In genomic region chr12:89832336-89832735, GRCh38 we compare ENCODE assay signal across 30 cellular contexts.
"Had no signal": no experiment of that assay in that cellular context is flagged by ENCODE, and none has a peak within 500 bp of the region (broad histone marks: within the 10 kb centered on the region; RNA-seq: fewer than 3 reads in every experiment).

No MANE protein-coding gene starts in this region.

- FAIRE-seq: keratinocyte, pancreas, small intestine, urothelium cell line had no signal

- ATAC-seq: heart right ventricle; left cardiac atrium; left lobe of liver; naive thymus-derived CD4-positive, alpha-beta T cell; natural killer cell treated with Interleukin-12 subunit alpha and Interleukin-12 subunit beta and Interleukin-15 and Interleukin-18, amount 100 ng/mL, for 72 hours; pancreas; right cardiac atrium; sciatic nerve; stimulated activated memory B cell treated with anti-CD40 and anti-IgM and Interleukin-4, amounts not matched to agents 10 μg/mL and 1 μg/mL and 100 μg/mL, for 72 hours; stimulated activated naive CD8-positive, alpha-beta T cell treated with anti-CD3 and anti-CD28 coated beads, Interleukin-15, Interleukin-2, amounts not matched to agents 100 U/mL and 50 U/mL, for 24 hours; upper lobe of right lung had no signal

- H3K27ac Mint-ChIP-seq: naive thymus-derived CD4-positive, alpha-beta T cell; natural killer cell treated with Interleukin-12 subunit alpha and Interleukin-12 subunit beta and Interleukin-15 and Interleukin-18, amount 100 ng/mL, for 72 hours; stimulated activated memory B cell treated with anti-CD40 and anti-IgM and Interleukin-4, amounts not matched to agents 10 μg/mL and 1 μg/mL and 100 μg/mL, for 72 hours had no signal

- H3K4me2 ChIP-seq: hepatocyte had no signal

- H3K27ac ChIP-seq: heart right ventricle, hepatocyte, lower lobe of right lung, pancreas, prostate gland, spleen, stomach, testis, thyroid gland, transverse colon, upper lobe of right lung had no signal

- H3K9me3 ChIP-seq: heart right ventricle, lower lobe of right lung, pancreas, prostate gland, spleen, stomach, testis, thyroid gland, transverse colon, upper lobe of right lung had no signal

- H3K36me3 Mint-ChIP-seq: natural killer cell treated with Interleukin-12 subunit alpha and Interleukin-12 subunit beta and Interleukin-15 and Interleukin-18, amount 100 ng/mL, for 72 hours had no signal

- H2AFZ ChIP-seq: hepatocyte had no signal

- DNase-seq: heart right ventricle; kidney glomerular epithelial cell; left cardiac atrium; lower lobe of right lung; mammary epithelial cell; mesenchymal stem cell; naive thymus-derived CD4-positive, alpha-beta T cell; nucleus accumbens; pancreas; posterior cingulate gyrus; retina; right cardiac atrium; small intestine; spleen; stimulated activated CD4-positive, alpha-beta T cell treated with anti-CD3 and anti-CD28 coated beads, Interleukin-4, amount 100 ng/mL, for 4 hours; stimulated activated CD8-positive, alpha-beta memory T cell treated with anti-CD3 and anti-CD28 coated beads, Interleukin-4, amount 100 ng/mL, for 48 hours; stimulated activated naive CD8-positive, alpha-beta T cell treated with anti-CD3 and anti-CD28 coated beads, Interleukin-15, Interleukin-2, amounts not matched to agents 100 U/mL and 50 U/mL, for 24 hours; stomach; testis; thyroid gland; transverse colon; upper lobe of right lung had no signal

- H3K4me3 ChIP-seq: heart right ventricle, hepatocyte, lower lobe of right lung, pancreas, prostate gland, spleen, stomach, testis, thyroid gland, transverse colon, upper lobe of right lung had no signal

- H3K36me3 ChIP-seq: heart right ventricle, lower lobe of right lung, pancreas, prostate gland, spleen, stomach, thyroid gland, transverse colon, upper lobe of right lung had no signal

- H3K4me1 ChIP-seq: heart right ventricle, lower lobe of right lung, pancreas, prostate gland, spleen, stomach, testis, transverse colon, upper lobe of right lung had no signal

- H3K79me2 ChIP-seq: hepatocyte had no signal

- H3K27me3 ChIP-seq: hepatocyte, pancreas, spleen, stomach, testis, thyroid gland, transverse colon, upper lobe of right lung had no signal

- H3K27me3 Mint-ChIP-seq: stimulated activated memory B cell treated with anti-CD40 and anti-IgM and Interleukin-4, amounts not matched to agents 10 μg/mL and 1 μg/mL and 100 μg/mL, for 72 hours had no signal

- H3K4me3 Mint-ChIP-seq: naive thymus-derived CD4-positive, alpha-beta T cell; natural killer cell treated with Interleukin-12 subunit alpha and Interleukin-12 subunit beta and Interleukin-15 and Interleukin-18, amount 100 ng/mL, for 72 hours; stimulated activated memory B cell treated with anti-CD40 and anti-IgM and Interleukin-4, amounts not matched to agents 10 μg/mL and 1 μg/mL and 100 μg/mL, for 72 hours had no signal
